ENCODE assay signal across 19 cellular contexts in genomic region chr2:41854227-41854626, GRCh38.
DNase-seq lines count a peak whose midpoint lies in the region; ATAC-seq lines count a peak whose summit lies in the region.
"Had no signal": no experiment of that assay in that cellular context is flagged by ENCODE, and none has a peak within 500 bp of the region (broad histone marks: within the 10 kb centered on the region; RNA-seq: fewer than 3 reads in every experiment).

No MANE protein-coding gene starts in this region.

- no peak overlapping the region for H3K27ac ChIP-seq in GM23248
- H3K27ac ChIP-seq: esophagus muscularis mucosa, left lung, psoas muscle, thyroid gland had no signal

- H3K4me3 ChIP-seq in GM23248, result no peak overlapping the region
- H3K4me3 ChIP-seq: esophagus muscularis mucosa, left lung, psoas muscle, smooth muscle cell, thyroid gland had no signal

- H3K27ac Mint-ChIP-seq in activated T-cell treated with anti-CD3 and anti-CD28 coated beads, Interleukin-2, amount 50 U/mL, for 24 hours, result peak overlapping the region; percentile 74
- H3K27ac Mint-ChIP-seq: CD4-positive, CD25-positive, alpha-beta regulatory T cell had no signal

- no peaks in the 10 kb centered on the region for H3K9me2 ChIP-seq in GM23248 (ENCODE audit: insufficient read depth)

- no peaks in the 10 kb centered on the region for H3K27me3 ChIP-seq in GM23248 (replicated peaks; ENCODE audit: insufficient read depth)
- H3K27me3 ChIP-seq: esophagus muscularis mucosa, thyroid gland had no signal

- H3K4me1 ChIP-seq in GM23248 (ENCODE audit: insufficient read depth), result peaks cover under 1% of the 10 kb centered on the region
- H3K4me1 ChIP-seq: esophagus muscularis mucosa, left lung, thyroid gland had no signal

- no peak overlapping the region for H3K9ac ChIP-seq in GM23248

- H3K79me2 ChIP-seq in GM23248 (ENCODE audit: insufficient read depth), result no peaks in the 10 kb centered on the region

- no peak for ATAC-seq in HG02970 (IDR thresholded peaks at IDR 0.05; ENCODE audit: low FRiP score, unreplicated experiment)

- no peak overlapping the region for H2AFZ ChIP-seq in GM23248

- no peaks in the 10 kb centered on the region for H3K9me3 Mint-ChIP-seq in activated T-cell treated with anti-CD3 and anti-CD28 coated beads, Interleukin-2, amount 50 U/mL, for 24 hours
- H3K9me3 Mint-ChIP-seq: CD4-positive, CD25-positive, alpha-beta regulatory T cell; central memory CD8-positive, alpha-beta T cell; IgD-negative memory B cell; neural crest cell had no signal

- peaks cover 27% of the 10 kb centered on the region for H3K27me3 Mint-ChIP-seq in activated T-cell treated with anti-CD3 and anti-CD28 coated beads, Interleukin-2, amount 50 U/mL, for 24 hours

- H3K36me3 ChIP-seq in GM23248 (ENCODE audit: low read depth), result no peaks in the 10 kb centered on the region
- H3K36me3 ChIP-seq: esophagus muscularis mucosa, left lung, thyroid gland had no signal

- H3K9me3 ChIP-seq in GM23248 (ENCODE audit: low read depth), result no peaks in the 10 kb centered on the region
- H3K9me3 ChIP-seq: esophagus muscularis mucosa, left lung, psoas muscle, thyroid gland had no signal

- no peak overlapping the region for H3K4me2 ChIP-seq in GM23248 (ENCODE audit: unreplicated experiment)
- H3K4me2 ChIP-seq: smooth muscle cell had no signal

- H3K36me3 Mint-ChIP-seq in activated T-cell treated with anti-CD3 and anti-CD28 coated beads, Interleukin-2, amount 50 U/mL, for 24 hours (ENCODE audit: low read depth), result no peaks in the 10 kb centered on the region
- H3K36me3 Mint-ChIP-seq: CD4-positive, CD25-positive, alpha-beta regulatory T cell; IgD-negative memory B cell had no signal

- H4K20me1 ChIP-seq in GM23248 (ENCODE audit: insufficient read depth), result no peaks in the 10 kb centered on the region

- H3K4me1 Mint-ChIP-seq in activated T-cell treated with anti-CD3 and anti-CD28 coated beads, Interleukin-2, amount 50 U/mL, for 24 hours (ENCODE audit: low read depth), result peaks cover 17% of the 10 kb centered on the region
- H3K4me1 Mint-ChIP-seq: CD4-positive, CD25-positive, alpha-beta regulatory T cell; central memory CD8-positive, alpha-beta T cell; IgD-negative memory B cell had no signal

- H3K4me3 Mint-ChIP-seq in activated T-cell treated with anti-CD3 and anti-CD28 coated beads, Interleukin-2, amount 50 U/mL, for 24 hours, result no peak overlapping the region
- H3K4me3 Mint-ChIP-seq: CD4-positive, CD25-positive, alpha-beta regulatory T cell; central memory CD8-positive, alpha-beta T cell; IgD-negative memory B cell; neural crest cell had no signal

- no peaks in the 10 kb centered on the region for H3F3A ChIP-seq in GM23248 (ENCODE audit: insufficient read depth)

- no peak for DNase-seq in activated T-cell treated with anti-CD3 and anti-CD28 coated beads, Interleukin-2, amount 50 U/mL, for 24 hours
- no peak for DNase-seq in activated T-cell treated with anti-CD3 and anti-CD28 coated beads, Interleukin-2, amount 50 U/mL, for 1 hour
- DNase-seq in GM23248, result peak; percentile 57
- DNase-seq in activated T-cell treated with anti-CD3 and anti-CD28 coated beads, Interleukin-2, amount 50 U/mL, for 48 hours, result peak; percentile 34 to 35
- DNase-seq in kidney glomerular epithelial cell (lab: John Stamatoyannopoulos, UW), result peak; percentile 59
- DNase-seq in A172 (ENCODE audit: low spot score), result no peak
- DNase-seq in SW 1271 (lab: John Stamatoyannopoulos, UW), result no peak
- DNase-seq: activated CD4-positive, alpha-beta T cell treated with anti-CD3 and anti-CD28 coated beads for 4 hours; left lung; NCI-H187 treated with DMSO at 0.1 percent for 48 hours; psoas muscle had no signal

- WGBS in GM23248 (ENCODE audit: low coverage in 1 of 2, low lambda C conversion rate in 2 of 2, missing lambda C conversion rate in 2 of 2), 2 experiments, result 41 to 49% methylated on average over 4 of the region's 4 CpGs

- in situ Hi-C loops in GM23248 (cut with MboI), result loop anchor here (25.0 kb wide), 1 partner anchor 458 kb away; no protein-coding TSS in a partner anchor

Comparison
In these comparisons a context has a peak if more than half of its experiments do, and no peak if none do; other contexts are left out.
1. DNase-seq: peak in GM23248 (single experiment), activated T-cell treated with anti-CD3 and anti-CD28 coated beads, Interleukin-2, amount 50 U/mL, for 48 hours (2 of 2) and kidney glomerular epithelial cell (single experiment); none in activated T-cell treated with anti-CD3 and anti-CD28 coated beads, Interleukin-2, amount 50 U/mL, for 24 hours (single experiment), activated T-cell treated with anti-CD3 and anti-CD28 coated beads, Interleukin-2, amount 50 U/mL, for 1 hour (single experiment), A172 (single experiment) and SW 1271 (0 of 2).